In genomic region chr2:95298471-95299111, GRCh38 we compare ENCODE assay signal across 21 cellular contexts. TPM values are rescaled to one million over a fixed set of nuclear protein-coding genes. Genes with fewer than 3 reads are reported as not detected.
"Had no signal": no experiment of that assay in that cellular context is flagged by ENCODE, and none has a peak within 500 bp of the region (broad histone marks: within the 10 kb centered on the region; RNA-seq: fewer than 3 reads in every experiment).

No MANE protein-coding gene starts in this region.

- H3K36me3 ChIP-seq: brain microvascular endothelial cell, esophagus squamous epithelium, sigmoid colon, tibial artery had no signal

- H3K9me3 Mint-ChIP-seq: activated CD4-positive, alpha-beta T cell treated with anti-CD3 and anti-CD28 coated beads, Interleukin-2, amount 10 ng/mL, durations not matched to agents 24 days and 14 days; activated CD8-positive, alpha-beta T cell treated with anti-CD3 and anti-CD28 coated beads for 36 hours; activated naive CD8-positive, alpha-beta T cell treated with anti-CD3 and anti-CD28 coated beads, Interleukin-2, amount 10 ng/mL, durations not matched to agents 7 days and 5 days; activated T-helper 17 cell treated with anti-CD3 and anti-CD28 coated beads, Interleukin-2, amount 50 U/mL, for 72 hours; effector memory CD8-positive, alpha-beta T cell; T-helper 1 cell treated with Interleukin-12 subunit alpha and Interleukin-12 subunit beta and Interleukin-4 antibody, amounts not matched to agents 30 μg/mL and 1 μg/mL, for 36 hours had no signal

- H3K27ac Mint-ChIP-seq: activated CD4-positive, alpha-beta T cell treated with anti-CD3 and anti-CD28 coated beads, Interleukin-2, amount 10 ng/mL, durations not matched to agents 24 days and 14 days; activated CD8-positive, alpha-beta T cell treated with anti-CD3 and anti-CD28 coated beads for 36 hours; activated naive CD8-positive, alpha-beta T cell treated with anti-CD3 and anti-CD28 coated beads, Interleukin-2, amount 10 ng/mL, durations not matched to agents 7 days and 5 days; activated T-helper 17 cell treated with anti-CD3 and anti-CD28 coated beads, Interleukin-2, amount 50 U/mL, for 72 hours; effector memory CD8-positive, alpha-beta T cell; nephron progenitor cell; T-helper 1 cell treated with Interleukin-12 subunit alpha and Interleukin-12 subunit beta and Interleukin-4 antibody, amounts not matched to agents 30 μg/mL and 1 μg/mL, for 36 hours had no signal

- H3K4me3 ChIP-seq: esophagus squamous epithelium, hepatocyte, lung, sigmoid colon, tibial artery had no signal

- H3K36me3 Mint-ChIP-seq: activated naive CD8-positive, alpha-beta T cell treated with anti-CD3 and anti-CD28 coated beads, Interleukin-2, amount 10 ng/mL, durations not matched to agents 7 days and 5 days had no signal

- DNase-seq: activated CD4-positive, alpha-beta T cell treated with anti-CD3 and anti-CD28 coated beads, Interleukin-2, amount 10 ng/mL, durations not matched to agents 24 days and 14 days; activated CD8-positive, alpha-beta T cell treated with anti-CD3 and anti-CD28 coated beads for 36 hours; activated naive CD4-positive, alpha-beta T cell; activated naive CD8-positive, alpha-beta T cell treated with anti-CD3 and anti-CD28 coated beads, Interleukin-2, amount 10 ng/mL, durations not matched to agents 7 days and 5 days; activated T-cell treated with anti-CD3 and anti-CD28 coated beads, Interleukin-2, amount 50 U/mL, for 1 hour; brain microvascular endothelial cell; dermis blood vessel endothelial cell; effector memory CD8-positive, alpha-beta T cell; esophagus squamous epithelium; midbrain; nephron progenitor cell; occipital lobe; posterior cingulate gyrus; sigmoid colon; stimulated activated CD8-positive, alpha-beta memory T cell treated with anti-CD3 and anti-CD28 coated beads, Interleukin-4, amount 100 ng/mL, for 48 hours; stimulated activated naive CD4-positive, alpha-beta T cell; tibial artery had no signal

- H3K27ac ChIP-seq: brain microvascular endothelial cell, esophagus squamous epithelium, hepatocyte, sigmoid colon, tibial artery had no signal

- H3K27me3 ChIP-seq: brain microvascular endothelial cell, hepatocyte had no signal

- H3K9me3 ChIP-seq: esophagus squamous epithelium, sigmoid colon, tibial artery had no signal

- ATAC-seq: activated CD8-positive, alpha-beta T cell treated with anti-CD3 and anti-CD28 coated beads for 36 hours; activated T-helper 17 cell treated with anti-CD3 and anti-CD28 coated beads, Interleukin-2, amount 50 U/mL, for 72 hours; effector memory CD8-positive, alpha-beta T cell had no signal

RNA-seq across cellular contexts. Expression of gene KCNIP3, which starts 1.4 kb away (rescaled TPM):
- total RNA-seq: activated CD4-positive, alpha-beta T cell treated with anti-CD3 and anti-CD28 coated beads, Interleukin-2, amount 10 ng/mL, durations not matched to agents 24 days and 14 days; activated CD8-positive, alpha-beta T cell treated with anti-CD3 and anti-CD28 coated beads for 36 hours; activated naive CD8-positive, alpha-beta T cell treated with anti-CD3 and anti-CD28 coated beads, Interleukin-2, amount 10 ng/mL, durations not matched to agents 7 days and 5 days; activated T-helper 17 cell treated with anti-CD3 and anti-CD28 coated beads, Interleukin-2, amount 50 U/mL, for 72 hours had no signal
